Comparison of ENCODE assay signal across 21 cellular contexts in genomic region chrX:10245219-10245618, GRCh38.
"Had no signal": no experiment of that assay in that cellular context is flagged by ENCODE, and none has a peak within 500 bp of the region (broad histone marks: within the 10 kb centered on the region; RNA-seq: fewer than 3 reads in every experiment).

No MANE protein-coding gene starts in this region.

- H3K27ac ChIP-seq: dorsolateral prefrontal cortex, hepatocyte, psoas muscle, right lobe of liver, spleen, tibial nerve had no signal

- H3K4me3 ChIP-seq: dorsolateral prefrontal cortex, hepatocyte, psoas muscle, right lobe of liver, spleen, tibial nerve had no signal

- H3K4me3 Mint-ChIP-seq: naive B cell; nephron progenitor cell; stimulated activated memory B cell treated with anti-CD40 and anti-IgM and Interleukin-4, amounts not matched to agents 10 μg/mL and 1 μg/mL and 100 μg/mL, for 72 hours; stimulated activated naive CD8-positive, alpha-beta T cell treated with anti-CD3 and anti-CD28 coated beads, Interleukin-15, Interleukin-2, amounts not matched to agents 100 ng/mL and 50 ng/mL, for 24 hours had no signal

- H3K9me3 Mint-ChIP-seq: stimulated activated memory B cell treated with anti-CD40 and anti-IgM and Interleukin-4, amounts not matched to agents 10 μg/mL and 1 μg/mL and 100 μg/mL, for 72 hours; stimulated activated naive CD8-positive, alpha-beta T cell treated with anti-CD3 and anti-CD28 coated beads, Interleukin-15, Interleukin-2, amounts not matched to agents 100 ng/mL and 50 ng/mL, for 24 hours had no signal

- DNase-seq: cortex of kidney; dorsolateral prefrontal cortex; effector CD8-positive, alpha-beta T cell; foreskin melanocyte; head of caudate nucleus; kidney; left cardiac atrium; mesendoderm; naive B cell; nephron progenitor cell; psoas muscle; retina; right lobe of liver; spleen; stimulated activated CD4-positive, alpha-beta T cell treated with anti-CD3 and anti-CD28 coated beads, Interleukin-15, amount 100 ng/mL, for 24 hours; stimulated activated CD4-positive, alpha-beta T cell treated with anti-CD3 and anti-CD28 coated beads, Interleukin-1b, Interleukin-23, amount 100 ng/mL, for 48 hours; stimulated activated CD4-positive, alpha-beta T cell treated with anti-CD3 and anti-CD28 coated beads, Interleukin-4, amount 100 ng/mL, for 24 hours had no signal

- FAIRE-seq: kidney had no signal

- H3K4me1 Mint-ChIP-seq: stimulated activated memory B cell treated with anti-CD40 and anti-IgM and Interleukin-4, amounts not matched to agents 10 μg/mL and 1 μg/mL and 100 μg/mL, for 72 hours had no signal

- H3K27ac Mint-ChIP-seq: nephron progenitor cell; stimulated activated memory B cell treated with anti-CD40 and anti-IgM and Interleukin-4, amounts not matched to agents 10 μg/mL and 1 μg/mL and 100 μg/mL, for 72 hours; stimulated activated naive CD8-positive, alpha-beta T cell treated with anti-CD3 and anti-CD28 coated beads, Interleukin-15, Interleukin-2, amounts not matched to agents 100 ng/mL and 50 ng/mL, for 24 hours had no signal

- H3K27me3 Mint-ChIP-seq: stimulated activated memory B cell treated with anti-CD40 and anti-IgM and Interleukin-4, amounts not matched to agents 10 μg/mL and 1 μg/mL and 100 μg/mL, for 72 hours; stimulated activated naive CD8-positive, alpha-beta T cell treated with anti-CD3 and anti-CD28 coated beads, Interleukin-15, Interleukin-2, amounts not matched to agents 100 ng/mL and 50 ng/mL, for 24 hours had no signal

- H3K36me3 Mint-ChIP-seq: stimulated activated memory B cell treated with anti-CD40 and anti-IgM and Interleukin-4, amounts not matched to agents 10 μg/mL and 1 μg/mL and 100 μg/mL, for 72 hours had no signal

- ATAC-seq: left cardiac atrium; right lobe of liver; stimulated activated memory B cell treated with anti-CD40 and anti-IgM and Interleukin-4, amounts not matched to agents 10 μg/mL and 1 μg/mL and 100 μg/mL, for 72 hours had no signal
